9 cellular contexts compared by ENCODE assay signal in the genomic region with DNA sequence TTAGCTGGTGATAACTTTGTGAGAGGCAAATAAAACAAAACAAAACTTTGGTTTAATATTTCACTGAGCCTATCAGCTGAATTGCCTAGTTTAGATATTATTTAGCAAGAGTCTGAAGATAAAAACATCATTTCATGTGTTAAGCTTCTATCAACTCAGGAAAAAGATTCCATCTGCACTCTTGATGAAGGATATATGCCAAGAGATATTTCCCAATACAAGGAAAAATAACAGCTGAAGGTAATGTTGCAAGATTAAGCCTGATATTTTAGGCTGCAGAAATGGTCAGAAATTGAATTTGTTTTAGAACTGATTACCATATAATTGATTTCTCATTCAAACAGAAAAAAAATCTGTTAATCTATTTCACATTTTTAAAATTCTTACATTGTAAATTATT.
"Had no signal": no experiment of that assay in that cellular context is flagged by ENCODE, and none has a peak within 500 bp of the region (broad histone marks: within the 10 kb centered on the region; RNA-seq: fewer than 3 reads in every experiment).

No MANE protein-coding gene starts in this region.

- H3K4me3 ChIP-seq: GM23338, K562 had no signal

- H3K27ac Mint-ChIP-seq: GM23338, H9 had no signal

- H3K27ac ChIP-seq: HL-60 had no signal

- H3K4me1 Mint-ChIP-seq: GM23338, H9 had no signal

- H3K4me2 ChIP-seq: GM23338 had no signal

- DNase-seq: H9, HCEC 1CT, IMR-90, KG1 had no signal

- H2AFZ ChIP-seq: GM23338 had no signal

- ATAC-seq: GM23338, K562 had no signal

- H3K4me3 Mint-ChIP-seq: GM23338, H9 had no signal

- FAIRE-seq: H1, H54, K562 had no signal
